Comparison of ENCODE assay signal across 12 cellular contexts in genomic region chr4:87406462-87406861, GRCh38. TPM values are rescaled to one million over a fixed set of nuclear protein-coding genes. Genes with fewer than 3 reads are reported as not detected.
DNase-seq lines count a peak whose midpoint lies in the region; ATAC-seq and TF ChIP-seq lines count a peak whose summit lies in the region.
"Had no signal": no experiment of that assay in that cellular context is flagged by ENCODE, and none has a peak within 500 bp of the region (broad histone marks: within the 10 kb centered on the region; RNA-seq: fewer than 3 reads in every experiment).

No MANE protein-coding gene starts in this region.

- no peaks in the 10 kb centered on the region for H3K79me2 ChIP-seq in OCI-LY3 (ENCODE audit: low read length)

- peak overlapping the region in 6 of 9 donors; percentile 2 to 82 (median 60) for H3K27ac Mint-ChIP-seq in naive thymus-derived CD4-positive, alpha-beta T cell
- H3K27ac Mint-ChIP-seq: activated CD4-positive, alpha-beta memory T cell treated with anti-CD3 and anti-CD28 coated beads, Interleukin-2, amount 10 ng/mL, durations not matched to agents 7 days and 5 days had no signal

- H3K36me3 ChIP-seq in OCI-LY3 (replicated peaks; ENCODE audit: low read depth, low read length), result no peaks in the 10 kb centered on the region
- no peaks in the 10 kb centered on the region for H3K36me3 ChIP-seq in naive thymus-derived CD4-positive, alpha-beta T cell (ENCODE audit: control insufficient read depth in 2 of 3, insufficient read depth in 3 of 3, low read length in 3 of 3)

- H3K27me3 ChIP-seq in OCI-LY3 (ENCODE audit: low read depth, low read length), result no peaks in the 10 kb centered on the region
- H3K27me3 ChIP-seq in naive thymus-derived CD4-positive, alpha-beta T cell (ENCODE audit: control insufficient read depth in 2 of 2, insufficient read depth in 2 of 2, low read length in 2 of 2), result no peaks in the 10 kb centered on the region

- TF ChIP-seq CTCF in GM12865 (IDR thresholded peaks at IDR 0.05; ENCODE audit: insufficient read depth, low read depth, low read length, missing control alignments) (no peak), OCI-LY3 (IDR thresholded peaks at IDR 0.05; ENCODE audit: low read depth, low read length) (no peak)

- H4K20me1 ChIP-seq in OCI-LY3 (ENCODE audit: insufficient read depth, low read length), result no peaks in the 10 kb centered on the region

- peaks cover 6 to 23% (median 17%) of the 10 kb centered on the region in 7 donors for H3K4me1 Mint-ChIP-seq in naive thymus-derived CD4-positive, alpha-beta T cell

- CTCF ChIA-PET in naive thymus-derived CD4-positive, alpha-beta T cell (lab: Charles Lee), result interaction anchor here (0.9 kb wide), 1 partner anchor 197 kb away, joined by 3 read pairs; no protein-coding TSS in a partner anchor

- H3K9me3 ChIP-seq in OCI-LY3 (ENCODE audit: insufficient read depth, low read length), result no peaks in the 10 kb centered on the region
- no peaks in the 10 kb centered on the region for H3K9me3 ChIP-seq in naive thymus-derived CD4-positive, alpha-beta T cell (ENCODE audit: control insufficient read depth in 2 of 3, low read length in 3 of 3)

- intact Hi-C loops in naive thymus-derived CD4-positive, alpha-beta T cell (cut with micrococcal nuclease), result loop anchor here (2.0 kb wide), 2 partner anchors 16 kb away; partner anchors contain the start of genes HSD17B11 (in 1 of the 2) and NUDT9 (in 1 of the 2)

- POLR2A ChIA-PET in naive thymus-derived CD4-positive, alpha-beta T cell (lab: Charles Lee), result no interaction called here

- H3K4me3 ChIP-seq in GM12865 (ENCODE audit: low read depth, low read length) (no peak overlapping the region), OCI-LY3 (ENCODE audit: low read length) (no peak overlapping the region)
- H3K4me3 ChIP-seq in naive thymus-derived CD4-positive, alpha-beta T cell (ENCODE audit: low read length), result no peak overlapping the region

- H3K4me3 Mint-ChIP-seq in naive thymus-derived CD4-positive, alpha-beta T cell, result peak overlapping the region; percentile 19 to 76 (median 58)
- H3K4me3 Mint-ChIP-seq: activated CD4-positive, alpha-beta memory T cell treated with anti-CD3 and anti-CD28 coated beads, Interleukin-2, amount 10 ng/mL, durations not matched to agents 7 days and 5 days had no signal

- H3K36me3 Mint-ChIP-seq in naive thymus-derived CD4-positive, alpha-beta T cell, result no peaks in the 10 kb centered on the region

- peak overlapping the region; percentile 53; the same call in 1 of the 2 replicates for H2AFZ ChIP-seq in OCI-LY3 (ENCODE audit: low read depth, low read length)

- DNase-seq in GM12865 (ENCODE audit: low read depth) (peak; percentile 62), SK-N-DZ (ENCODE audit: low spot score) (no peak), NCI-H2227 (lab: John Stamatoyannopoulos, UW; ENCODE audit: unreplicated experiment) (no peak)
- DNase-seq in naive thymus-derived CD4-positive, alpha-beta T cell, result peak in 1 of 9 donors; percentile 18
- no peak for DNase-seq in NK-92 treated with Interleukin-12 subunit alpha and Interleukin-12 subunit beta, amount 100 ng/mL, for 24 hours (lab: John Stamatoyannopoulos, UW)
- no peak for DNase-seq in stimulated activated CD4-positive, alpha-beta T cell treated with anti-CD3 and anti-CD28 coated beads, Interleukin-15, amount 100 ng/mL, for 24 hours
- DNase-seq: activated CD4-positive, alpha-beta memory T cell treated with anti-CD3 and anti-CD28 coated beads, Interleukin-2, amount 10 ng/mL, durations not matched to agents 7 days and 5 days; NCI-H1436; NCI-H774 had no signal

- no peaks in the 10 kb centered on the region for H3K4me1 ChIP-seq in OCI-LY3 (ENCODE audit: low read length)
- H3K4me1 ChIP-seq in naive thymus-derived CD4-positive, alpha-beta T cell (ENCODE audit: control insufficient read depth in 2 of 2, insufficient read depth in 2 of 2, low read length in 2 of 2), result no peaks in the 10 kb centered on the region

- ATAC-seq in HG02610 (IDR thresholded peaks at IDR 0.05; ENCODE audit: unreplicated experiment), result peak; percentile 80
- ATAC-seq in naive thymus-derived CD4-positive, alpha-beta T cell, result peak; percentile 31
- ATAC-seq: sciatic nerve had no signal

- H3K9ac ChIP-seq in OCI-LY3 (ENCODE audit: low read length), result no peak overlapping the region

- no peak overlapping the region for H3K4me2 ChIP-seq in OCI-LY3 (ENCODE audit: low read length)

- H3K27me3 Mint-ChIP-seq in naive thymus-derived CD4-positive, alpha-beta T cell, result peaks cover 15 to 25% (median 22%) of the 10 kb centered on the region in 5 donors

- H3K9me3 Mint-ChIP-seq in naive thymus-derived CD4-positive, alpha-beta T cell, result peaks cover 0 to 2% (median 0%) of the 10 kb centered on the region in 11 donors
- H3K9me3 Mint-ChIP-seq: activated CD4-positive, alpha-beta memory T cell treated with anti-CD3 and anti-CD28 coated beads, Interleukin-2, amount 10 ng/mL, durations not matched to agents 7 days and 5 days had no signal

- H3K27ac ChIP-seq in OCI-LY3 (ENCODE audit: low read length), result no peak overlapping the region
- no peak overlapping the region for H3K27ac ChIP-seq in naive thymus-derived CD4-positive, alpha-beta T cell (ENCODE audit: low read depth, low read length)

RNA-seq across cellular contexts. Expression of gene HSD17B11, which starts 15.5 kb away (rescaled TPM):
- 10 to 100 TPM; 34.3 to 74.4 (median 61.0) TPM for total RNA-seq in naive thymus-derived CD4-positive, alpha-beta T cell
- polyA plus RNA-seq in naive thymus-derived CD4-positive, alpha-beta T cell, result 10 to 100 TPM; 75.0 to 76.2 TPM
- 108 and 115 TPM in 2 replicates for polyA plus RNA-seq in SK-N-DZ (2014; cell fraction: cytosol; rRNA removed)
- 51.3 and 60.0 TPM in 2 replicates for polyA plus RNA-seq in SK-N-DZ (2014; cell fraction: nucleus; rRNA removed)

RNA-seq across cellular contexts. Expression of gene NUDT9, which starts 15.9 kb away (rescaled TPM):
- total RNA-seq in naive thymus-derived CD4-positive, alpha-beta T cell, result 10 to 100 TPM in 4 of 5 experiments, 1 to 10 TPM in 1; 9.7 to 18.1 (median 10.5) TPM
- polyA plus RNA-seq in naive thymus-derived CD4-positive, alpha-beta T cell, result 10 to 100 TPM; 21.1 to 22.8 TPM
- polyA plus RNA-seq in SK-N-DZ (2014; cell fraction: cytosol; rRNA removed), result 9.2 and 10.7 TPM in 2 replicates
- polyA plus RNA-seq in SK-N-DZ (2014; cell fraction: nucleus; rRNA removed), result 9.8 and 18.1 TPM in 2 replicates
